9 cellular contexts compared by ENCODE assay signal in the genomic region with DNA sequence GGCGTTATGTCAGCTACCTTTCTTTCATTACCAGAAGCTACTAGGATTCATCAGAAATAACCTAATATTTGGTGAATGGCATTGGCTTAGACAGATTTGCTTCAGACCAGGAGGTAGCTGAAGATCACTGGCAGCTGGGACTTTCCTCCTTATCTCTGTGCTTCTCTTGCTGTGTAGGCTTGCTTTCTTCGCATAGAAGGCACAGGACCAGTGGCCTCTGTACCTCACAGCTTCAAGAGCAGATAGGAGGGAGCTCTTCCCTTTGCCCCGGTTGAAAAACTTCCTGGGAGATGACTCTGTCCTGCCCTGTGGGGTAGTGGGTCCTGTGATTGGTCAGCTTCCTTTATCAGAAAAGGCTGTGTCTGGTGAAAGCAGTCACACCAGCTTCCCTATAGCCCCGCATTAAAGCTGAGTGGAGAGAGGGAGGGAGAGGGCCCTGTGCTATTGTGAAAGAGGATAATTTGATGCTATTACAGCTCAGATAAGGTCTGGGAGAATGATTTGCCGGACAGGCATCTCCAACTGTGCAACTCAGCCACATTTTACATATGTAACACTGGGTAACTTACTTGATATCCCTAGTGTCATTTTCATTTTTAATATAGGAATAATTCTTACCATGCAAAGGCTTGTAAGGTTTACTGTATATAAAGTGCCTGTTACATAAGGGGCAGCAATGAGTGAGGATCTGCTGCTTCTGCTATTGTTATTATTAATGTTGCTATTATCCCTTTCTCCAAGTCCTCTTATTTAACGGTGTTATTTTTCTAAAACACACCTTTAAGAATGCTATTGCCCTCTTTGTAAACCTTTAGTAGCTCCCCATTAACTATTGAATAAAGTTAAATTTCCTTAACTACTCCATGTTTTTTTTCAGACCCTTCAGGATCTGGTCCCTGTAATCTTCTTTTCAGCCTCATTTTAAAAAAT. TPM values are rescaled to one million over a fixed set of nuclear protein-coding genes. Genes with fewer than 3 reads are reported as not detected.
DNase-seq lines count a peak whose midpoint lies in the region; ATAC-seq, FAIRE-seq and TF ChIP-seq lines count a peak whose summit lies in the region.
"Had no signal": no experiment of that assay in that cellular context is flagged by ENCODE, and none has a peak within 500 bp of the region (broad histone marks: within the 10 kb centered on the region; RNA-seq: fewer than 3 reads in every experiment).

No MANE protein-coding gene starts in this region.

- H3K9me3 ChIP-seq in upper lobe of left lung: no peaks in the 10 kb centered on the region
- no peaks in the 10 kb centered on the region for H3K9me3 ChIP-seq in kidney (ENCODE audit: control insufficient read depth in 1 of 2, low read length in 2 of 2)

- no peak for TF ChIP-seq EP300 in upper lobe of left lung (IDR thresholded peaks at IDR 0.05)

- H3K4me3 ChIP-seq in upper lobe of left lung (no peak overlapping the region), kidney (ENCODE audit: low read length in 2 of 2) (peak overlapping the region in 1 of 2 donors; percentile 5)

- ATAC-seq in upper lobe of left lung (ENCODE audit: low FRiP score in 2 of 2) (peak; percentile 53 to 78), esophagus mucosa (no peak)

- TF ChIP-seq CTCF in upper lobe of left lung (IDR thresholded peaks at IDR 0.05) (no peak), kidney (IDR thresholded peaks at IDR 0.05; ENCODE audit: borderline replicate concordance, extremely low read depth, insufficient read depth) (no peak)

- no peaks in the 10 kb centered on the region for H3K36me3 ChIP-seq in upper lobe of left lung
- H3K36me3 ChIP-seq in kidney (ENCODE audit: control insufficient read depth in 1 of 2, insufficient read depth in 2 of 2, low read length in 2 of 2): no peaks in the 10 kb centered on the region

- H3K27me3 ChIP-seq in upper lobe of left lung: no peaks in the 10 kb centered on the region

- WGBS in upper lobe of left lung, 2 donors: 61 to 70% methylated on average over 6 of the region's 6 CpGs

- intact Hi-C loops in kidney (cut with DNase I): no loop called here

- H3K4me1 ChIP-seq in upper lobe of left lung: peaks cover 4 to 35% (median 18%) of the 10 kb centered on the region in 4 donors
- H3K4me1 ChIP-seq in kidney (ENCODE audit: control insufficient read depth in 1 of 2, insufficient read depth in 1 of 2, low read depth in 1 of 2, low read length in 2 of 2): peaks cover 5 to 12% of the 10 kb centered on the region in 2 donors

- FAIRE-seq in kidney (lab: Jason Lieb, UNC): no peak

- no peak overlapping the region for H3K9ac ChIP-seq in kidney (ENCODE audit: low read length in 2 of 2)

- DNase-seq in NCI-H1417 (lab: John Stamatoyannopoulos, UW) (peak in 2 of 3 experiments; percentile 43 to 74), NCI-H1417 treated with DMSO at 0.1 percent for 48 hours (lab: John Stamatoyannopoulos, UW) (no peak), UCSD-AML1 (lab: John Stamatoyannopoulos, UW; ENCODE audit: unreplicated experiment) (peak; percentile 27), iris pigment epithelial cell (ENCODE audit: low read depth) (peak; percentile 95), upper lobe of left lung (peak in 1 of 2 donors; percentile 41), kidney (no peak), superior temporal gyrus (ENCODE audit: extremely low spot score) (no peak)
- DNase-seq: stimulated activated CD4-positive, alpha-beta T cell treated with anti-CD3 and anti-CD28 coated beads, Interleukin-4, amount 100 ng/mL, for 1 hour had no signal

- H3K27ac ChIP-seq in upper lobe of left lung: peak overlapping the region in 2 of 4 donors; percentile 40 to 47
- H3K27ac ChIP-seq in kidney (ENCODE audit: low read depth in 2 of 2, low read length in 2 of 2): no peak overlapping the region

- no peak for TF ChIP-seq POLR2A in upper lobe of left lung (IDR thresholded peaks at IDR 0.05)

RNA-seq across cellular contexts. Expression of gene OSBPL9, which starts 31.6 kb away (rescaled TPM):
- total RNA-seq in upper lobe of left lung (100 to 1,000 TPM in 3 of 6 donors, 10 to 100 TPM in 3; 55.7 to 271 (median 94.9) TPM), kidney (76.6 TPM), esophagus mucosa (32.5 TPM)
- polyA plus RNA-seq in kidney (ENCODE audit: insufficient read depth, low read depth, low replicate concordance): 73.2 TPM

Comparison
In these comparisons a context has a peak if more than half of its experiments do, and no peak if none do; other contexts are left out.
1. DNase-seq: peak in NCI-H1417 (2 of 3), UCSD-AML1 (single experiment) and iris pigment epithelial cell (single experiment); none in NCI-H1417 treated with DMSO at 0.1 percent for 48 hours (single experiment), kidney (single experiment) and superior temporal gyrus (single experiment).